In genomic region chr2:6909431-6910385, GRCh38 we compare ENCODE assay signal across 8 cellular contexts. TPM values are rescaled to one million over a fixed set of nuclear protein-coding genes. Genes with fewer than 3 reads are reported as not detected.
DNase-seq lines count a peak whose midpoint lies in the region; ATAC-seq and TF ChIP-seq lines count a peak whose summit lies in the region.

No MANE protein-coding gene starts in this region.

- peak; percentile 49 for TF ChIP-seq POLR2A in erythroblast (IDR thresholded peaks at IDR 0.05; ENCODE audit: low read length)
- no peak for TF ChIP-seq POLR2A in gastroesophageal sphincter (IDR thresholded peaks at IDR 0.05)

- H4K20me1 ChIP-seq in Loucy (ENCODE audit: insufficient read depth, low read length, poor library complexity, severe bottlenecking), result no peaks in the 10 kb centered on the region

- DNase-seq in erythroblast (lab: John Stamatoyannopoulos, UW) (peak; percentile 59 to 76), NCI-H446 treated with DMSO at 0.1 percent for 48 hours (lab: John Stamatoyannopoulos, UW) (no peak), NCI-H2107 (lab: John Stamatoyannopoulos, UW) (no peak), right cardiac atrium (no peak)

- ATAC-seq in GM18519 (IDR thresholded peaks at IDR 0.05; ENCODE audit: low FRiP score, unreplicated experiment) (peak; percentile 96), GM21825 (IDR thresholded peaks at IDR 0.05; ENCODE audit: unreplicated experiment) (peak; percentile 98), right cardiac atrium (no peak), gastroesophageal sphincter (no peak)

- intact Hi-C loops in right cardiac atrium (cut with DNase I), result loop anchor here in 1 of 4 donors (5.0 kb wide), 1 partner anchor 128 kb away; no protein-coding TSS in a partner anchor

- H3K79me2 ChIP-seq in Loucy (ENCODE audit: insufficient read depth, low read length), result no peaks in the 10 kb centered on the region

- H3K36me3 ChIP-seq in Loucy (ENCODE audit: insufficient read depth, low read length), result no peaks in the 10 kb centered on the region
- H3K36me3 ChIP-seq in gastroesophageal sphincter, result no peaks in the 10 kb centered on the region

- H3K4me3 ChIP-seq in Loucy (ENCODE audit: low read length, poor library complexity, severe bottlenecking) (peak overlapping the region; percentile 45), right cardiac atrium (ENCODE audit: low read length) (no peak overlapping the region), gastroesophageal sphincter (no peak overlapping the region)

- H3K9me2 ChIP-seq in Loucy (replicated peaks; ENCODE audit: low read depth, low read length), result no peaks in the 10 kb centered on the region

- H3K4me1 ChIP-seq in Loucy (ENCODE audit: insufficient read depth, low read length, poor library complexity, severe bottlenecking) (peaks cover 28% of the 10 kb centered on the region), right cardiac atrium (ENCODE audit: control insufficient read depth, insufficient read depth, low read length) (no peaks in the 10 kb centered on the region), gastroesophageal sphincter (no peaks in the 10 kb centered on the region)

- H3K9ac ChIP-seq in Loucy (ENCODE audit: low read depth, low read length, poor library complexity, severe bottlenecking), result no peak overlapping the region

- H2AFZ ChIP-seq in Loucy (ENCODE audit: low read length), result no peak overlapping the region

- no peak for TF ChIP-seq EP300 in gastroesophageal sphincter (IDR thresholded peaks at IDR 0.05)

- WGBS in right cardiac atrium, result 73% methylated on average over 8 of the region's 8 CpGs
- WGBS in gastroesophageal sphincter (ENCODE audit: low coverage in 1 of 2), 2 donors, result 78 to 82% methylated on average over 8 of the region's 8 CpGs

- no peaks in the 10 kb centered on the region for H3K9me3 ChIP-seq in Loucy (ENCODE audit: insufficient read depth, low read depth, low read length)
- H3K9me3 ChIP-seq in right cardiac atrium (ENCODE audit: control insufficient read depth, low read length), result no peaks in the 10 kb centered on the region
- no peaks in the 10 kb centered on the region for H3K9me3 ChIP-seq in gastroesophageal sphincter

- H3K4me2 ChIP-seq in Loucy (ENCODE audit: low read depth, low read length, poor library complexity, severe bottlenecking), result peak overlapping the region; percentile 60

- TF ChIP-seq CTCF in Loucy (conservative IDR thresholded peaks at IDR 0.05; ENCODE audit: low read length), result no peak
- no peak for TF ChIP-seq CTCF in gastroesophageal sphincter (IDR thresholded peaks at IDR 0.05)

- H3F3A ChIP-seq in Loucy (ENCODE audit: low read depth), result no peaks in the 10 kb centered on the region

- no peak overlapping the region for H3K27ac ChIP-seq in right cardiac atrium (ENCODE audit: low read length)
- no peak overlapping the region for H3K27ac ChIP-seq in gastroesophageal sphincter

- H3K27me3 ChIP-seq in Loucy (ENCODE audit: insufficient read depth, low read length, poor library complexity, severe bottlenecking) (no peaks in the 10 kb centered on the region), right cardiac atrium (ENCODE audit: control insufficient read depth, insufficient read depth) (no peaks in the 10 kb centered on the region), gastroesophageal sphincter (no peaks in the 10 kb centered on the region)

RNA-seq across cellular contexts. Expression of gene RNF144A, which starts 7.5 kb away (rescaled TPM):
- 10 to 100 TPM in 3 of 4 donors, 1 to 10 TPM in 1; 5.9 to 14.3 (median 10.5) TPM for total RNA-seq in right cardiac atrium
- 4.7 TPM for polyA plus RNA-seq in right cardiac atrium
- total RNA-seq in gastroesophageal sphincter, result 10 to 100 TPM in 1 of 4 donors, 1 to 10 TPM in 3; 7.2 to 12.9 (median 8.8) TPM

RNA-seq across cellular contexts. Expression of gene RSAD2, which starts 32.1 kb away (rescaled TPM):
- 1 to 10 TPM; 1.6 to 6.4 (median 5.0) TPM for total RNA-seq in right cardiac atrium
- polyA plus RNA-seq in right cardiac atrium, result 3.0 TPM
- total RNA-seq in gastroesophageal sphincter, result 1 to 10 TPM; 1.8 to 7.0 (median 5.7) TPM

RNA-seq across cellular contexts. Expression of gene CMPK2, which starts 44.0 kb away (rescaled TPM):
- total RNA-seq in right cardiac atrium (1 to 10 TPM; 3.0 to 5.7 (median 4.3) TPM), gastroesophageal sphincter (1 to 10 TPM; 3.1 to 7.8 (median 5.4) TPM)
- 2.7 TPM for polyA plus RNA-seq in right cardiac atrium

Comparison
In these comparisons a context has a peak if more than half of its experiments do, and no peak if none do; other contexts are left out.
1. ATAC-seq: peak in GM18519 (single experiment) and GM21825 (single experiment); none in right cardiac atrium (0 of 2) and gastroesophageal sphincter (single experiment).
2. DNase-seq: peak in erythroblast (2 of 2); none in NCI-H446 treated with DMSO at 0.1 percent for 48 hours (single experiment), NCI-H2107 (single experiment) and right cardiac atrium (0 of 3).